In the genomic region with DNA sequence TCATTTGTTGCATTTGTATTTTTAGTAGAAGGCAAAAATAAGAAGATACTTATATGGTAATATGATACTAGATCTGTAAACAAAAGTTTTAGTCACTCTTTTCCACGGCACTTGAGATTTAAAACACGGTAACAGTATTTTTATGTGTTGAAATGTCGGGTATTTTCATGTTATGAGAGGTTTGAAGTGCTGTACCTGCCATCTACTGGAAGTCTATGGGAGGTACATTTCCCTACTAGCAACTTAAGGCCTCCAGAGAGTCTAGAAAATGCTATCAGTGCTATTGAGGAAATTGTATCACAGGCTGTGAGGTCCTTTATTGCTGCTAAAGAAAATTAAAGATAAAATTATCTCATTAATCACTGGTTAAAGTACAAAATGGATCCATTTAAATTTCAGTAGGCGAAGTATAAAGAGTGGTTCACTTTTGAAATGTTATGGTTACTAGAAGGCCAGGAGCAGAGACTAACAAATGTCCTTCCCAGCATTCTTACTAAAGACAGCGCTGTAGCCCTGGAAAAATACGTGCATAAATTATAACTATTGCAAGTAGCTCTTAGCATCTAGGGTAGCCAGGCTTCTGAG, we compare ENCODE assay signal across 8 cellular contexts.
A peak's percentile ranks its signal among the peaks of the same experiment; 100 is the strongest.
DNase-seq lines count a peak whose midpoint lies in the region; ATAC-seq and TF ChIP-seq lines count a peak whose summit lies in the region.

No MANE protein-coding gene starts in this region.

- no peak overlapping the region for H3K27ac ChIP-seq in RWPE1

- H3K9me3 Mint-ChIP-seq in activated CD4-positive, alpha-beta memory T cell treated with anti-CD3 and anti-CD28 coated beads for 36 hours: no peaks in the 10 kb centered on the region
- H3K9me3 Mint-ChIP-seq in activated CD4-positive, alpha-beta T cell treated with anti-CD3 and anti-CD28 coated beads, Interleukin-2, amount 10 ng/mL, durations not matched to agents 7 days and 5 days: no peaks in the 10 kb centered on the region

- no peak overlapping the region for H3K4me3 Mint-ChIP-seq in activated CD4-positive, alpha-beta memory T cell treated with anti-CD3 and anti-CD28 coated beads for 36 hours
- H3K4me3 Mint-ChIP-seq in activated CD4-positive, alpha-beta T cell treated with anti-CD3 and anti-CD28 coated beads, Interleukin-2, amount 10 ng/mL, durations not matched to agents 7 days and 5 days: no peak overlapping the region

- DNase-seq in 8988T: peak; percentile 15
- DNase-seq in LoVo (ENCODE audit: low spot score): peak; percentile 8
- peak; percentile 38 for DNase-seq in RWPE1 (ENCODE audit: low spot score)
- DNase-seq in fibroblast of gingiva (ENCODE audit: low read depth): peak; percentile 77
- DNase-seq in non-pigmented ciliary epithelial cell (ENCODE audit: low read depth): peak; percentile 44
- DNase-seq in activated CD4-positive, alpha-beta memory T cell treated with anti-CD3 and anti-CD28 coated beads for 36 hours: no peak
- DNase-seq in activated CD4-positive, alpha-beta T cell treated with anti-CD3 and anti-CD28 coated beads, Interleukin-2, amount 10 ng/mL, durations not matched to agents 7 days and 5 days: no peak

- H3K36me3 Mint-ChIP-seq in activated CD4-positive, alpha-beta memory T cell treated with anti-CD3 and anti-CD28 coated beads for 36 hours: no peaks in the 10 kb centered on the region
- no peaks in the 10 kb centered on the region for H3K36me3 Mint-ChIP-seq in activated CD4-positive, alpha-beta T cell treated with anti-CD3 and anti-CD28 coated beads, Interleukin-2, amount 10 ng/mL, durations not matched to agents 7 days and 5 days (ENCODE audit: low read depth)

- peak; percentile 88 for ATAC-seq in GM18867 (IDR thresholded peaks at IDR 0.05; ENCODE audit: unreplicated experiment)

- POLR2A ChIA-PET in RWPE1 (lab: Yijun Ruan, JAX; ENCODE audit: low non-redundant PET): no interaction called here
- POLR2A ChIA-PET in activated CD4-positive, alpha-beta memory T cell treated with anti-CD3 and anti-CD28 coated beads for 36 hours (lab: Charles Lee): no interaction called here
- POLR2A ChIA-PET in activated CD4-positive, alpha-beta T cell treated with anti-CD3 and anti-CD28 coated beads, Interleukin-2, amount 10 ng/mL, durations not matched to agents 7 days and 5 days (lab: Charles Lee): no interaction called here

- no peak overlapping the region for H3K27ac Mint-ChIP-seq in activated CD4-positive, alpha-beta memory T cell treated with anti-CD3 and anti-CD28 coated beads for 36 hours
- no peak overlapping the region for H3K27ac Mint-ChIP-seq in activated CD4-positive, alpha-beta T cell treated with anti-CD3 and anti-CD28 coated beads, Interleukin-2, amount 10 ng/mL, durations not matched to agents 7 days and 5 days

- TF ChIP-seq CTCF in RWPE1 (conservative IDR thresholded peaks at IDR 0.05; ENCODE audit: low read depth): peak; percentile 62

- no peaks in the 10 kb centered on the region for H3K27me3 Mint-ChIP-seq in activated CD4-positive, alpha-beta memory T cell treated with anti-CD3 and anti-CD28 coated beads for 36 hours
- no peaks in the 10 kb centered on the region for H3K27me3 Mint-ChIP-seq in activated CD4-positive, alpha-beta T cell treated with anti-CD3 and anti-CD28 coated beads, Interleukin-2, amount 10 ng/mL, durations not matched to agents 7 days and 5 days

- CTCF ChIA-PET in RWPE1 (lab: Yijun Ruan, JAX): no interaction called here
- CTCF ChIA-PET in activated CD4-positive, alpha-beta memory T cell treated with anti-CD3 and anti-CD28 coated beads for 36 hours (lab: Charles Lee): no interaction called here
- CTCF ChIA-PET in activated CD4-positive, alpha-beta T cell treated with anti-CD3 and anti-CD28 coated beads, Interleukin-2, amount 10 ng/mL, durations not matched to agents 7 days and 5 days (lab: Charles Lee): no interaction called here

- H3K4me1 Mint-ChIP-seq in activated CD4-positive, alpha-beta memory T cell treated with anti-CD3 and anti-CD28 coated beads for 36 hours (ENCODE audit: low read depth): no peaks in the 10 kb centered on the region
- H3K4me1 Mint-ChIP-seq in activated CD4-positive, alpha-beta T cell treated with anti-CD3 and anti-CD28 coated beads, Interleukin-2, amount 10 ng/mL, durations not matched to agents 7 days and 5 days: no peaks in the 10 kb centered on the region

- intact Hi-C loops in activated CD4-positive, alpha-beta memory T cell treated with anti-CD3 and anti-CD28 coated beads for 36 hours (cut with micrococcal nuclease): no loop called here

Comparison
In these comparisons a context has a peak if more than half of its experiments do, and no peak if none do; other contexts are left out.
1. DNase-seq: peak in 8988T (single experiment), LoVo (single experiment), RWPE1 (single experiment), fibroblast of gingiva (single experiment) and non-pigmented ciliary epithelial cell (single experiment); none in activated CD4-positive, alpha-beta memory T cell treated with anti-CD3 and anti-CD28 coated beads for 36 hours (single experiment) and activated CD4-positive, alpha-beta T cell treated with anti-CD3 and anti-CD28 coated beads, Interleukin-2, amount 10 ng/mL, durations not matched to agents 7 days and 5 days (single experiment).